29 cellular contexts compared by ENCODE assay signal in the genomic region with DNA sequence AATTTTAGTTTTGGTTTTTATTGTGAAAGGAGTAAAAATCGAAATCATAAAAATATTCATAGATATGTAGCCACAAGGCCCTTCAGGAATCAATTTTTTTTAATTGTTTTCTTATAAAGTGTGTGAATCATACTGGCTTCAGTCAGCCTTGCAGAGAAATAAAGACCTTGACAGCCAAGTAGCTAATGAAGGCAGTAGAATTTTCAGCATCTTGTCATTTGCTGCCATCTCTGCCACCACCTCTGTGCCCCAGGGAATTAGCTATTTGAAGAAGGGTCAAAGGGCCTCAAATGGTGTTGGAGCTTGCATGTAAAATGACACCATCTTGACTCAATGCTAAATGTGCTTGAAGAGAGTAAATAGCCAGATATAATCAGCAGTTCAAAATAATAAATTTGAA.
"Had no signal": no experiment of that assay in that cellular context is flagged by ENCODE, and none has a peak within 500 bp of the region (broad histone marks: within the 10 kb centered on the region; RNA-seq: fewer than 3 reads in every experiment).

No MANE protein-coding gene starts in this region.

- H3K4me3 ChIP-seq: adrenal gland, body of pancreas, left lung, lower lobe of right lung, pancreas, prostate gland, sigmoid colon had no signal

- ATAC-seq: body of pancreas; left lung; lower lobe of right lung; natural killer cell; pancreas; stimulated activated effector memory CD8-positive, alpha-beta T cell treated with anti-CD3 and anti-CD28 coated beads, Interleukin-12 subunit alpha, Interleukin-12 subunit beta, amount 100 ng/mL, for 72 hours; stimulated activated naive CD8-positive, alpha-beta T cell treated with anti-CD3 and anti-CD28 coated beads, Interleukin-15, amount 100 ng/mL, for 72 hours had no signal

- DNase-seq: activated CD4-positive, alpha-beta T cell treated with anti-CD3 and anti-CD28 coated beads for 4 hours; activated CD4-positive, alpha-beta T cell treated with anti-CD3 and anti-CD28 coated beads, Interleukin-2, amount 50 U/mL, for 48 hours; activated CD4-positive, CD25-positive, alpha-beta regulatory T cell; activated CD8-positive, alpha-beta memory T cell treated with anti-CD3 and anti-CD28 coated beads for 24 hours; activated effector memory CD4-positive, alpha-beta T cell treated with anti-CD3 and anti-CD28 coated beads, Interleukin-2, amount 50 U/mL, for 16 hours; activated naive CD4-positive, alpha-beta T cell treated with anti-CD3 and anti-CD28 coated beads for 36 hours; activated naive CD8-positive, alpha-beta T cell treated with anti-CD3 and anti-CD28 coated beads for 36 hours; adrenal gland; aorta; body of pancreas; dermis blood vessel endothelial cell; effector CD8-positive, alpha-beta T cell; left lung; lower lobe of right lung; mesenchymal stem cell; natural killer cell; pancreas; sigmoid colon; small intestine; stimulated activated CD4-positive, alpha-beta T cell treated with anti-CD3 and anti-CD28 coated beads, Interleukin-4, amount 100 ng/mL, for 24 hours; stimulated activated naive CD8-positive, alpha-beta T cell treated with anti-CD3 and anti-CD28 coated beads, Interleukin-15, amount 100 ng/mL, for 72 hours; substantia nigra had no signal

- H3K36me3 Mint-ChIP-seq: activated naive CD8-positive, alpha-beta T cell treated with anti-CD3 and anti-CD28 coated beads for 36 hours; natural killer cell; stimulated activated effector memory CD8-positive, alpha-beta T cell treated with anti-CD3 and anti-CD28 coated beads, Interleukin-12 subunit alpha, Interleukin-12 subunit beta, amount 100 ng/mL, for 72 hours; type B pancreatic cell had no signal

- H3K4me3 Mint-ChIP-seq: activated naive CD4-positive, alpha-beta T cell treated with anti-CD3 and anti-CD28 coated beads for 36 hours; activated naive CD8-positive, alpha-beta T cell treated with anti-CD3 and anti-CD28 coated beads for 36 hours; activated T-helper 1 cell treated with anti-CD3 and anti-CD28 coated beads, Interleukin-12 subunit alpha, Interleukin-12 subunit beta, Interleukin-2, Interleukin-4 antibody, amounts not matched to agents 30 ng/mL and 10 ng/mL and 1 ng/mL, durations not matched to agents 14 hours and 24 hours and 36 hours; natural killer cell; stimulated activated effector memory CD8-positive, alpha-beta T cell treated with anti-CD3 and anti-CD28 coated beads, Interleukin-12 subunit alpha, Interleukin-12 subunit beta, amount 100 ng/mL, for 72 hours; stimulated activated naive CD8-positive, alpha-beta T cell treated with anti-CD3 and anti-CD28 coated beads, Interleukin-15, amount 100 ng/mL, for 72 hours; T-helper 2 cell treated with Interferon-gamma antibody and Interleukin-4, amounts not matched to agents 5 μg/mL and 100 μg/mL, for 36 hours; type B pancreatic cell had no signal

- H3K27me3 ChIP-seq: adrenal gland, body of pancreas, left lung, neutrophil, pancreas, sigmoid colon had no signal

- H3K9me3 Mint-ChIP-seq: activated T-helper 1 cell treated with anti-CD3 and anti-CD28 coated beads, Interleukin-12 subunit alpha, Interleukin-12 subunit beta, Interleukin-2, Interleukin-4 antibody, amounts not matched to agents 30 ng/mL and 10 ng/mL and 1 ng/mL, durations not matched to agents 14 hours and 24 hours and 36 hours had no signal

- H3K36me3 ChIP-seq: adrenal gland, left lung, lower lobe of right lung, neutrophil, pancreas, prostate gland, sigmoid colon had no signal

- H3K27me3 Mint-ChIP-seq: activated naive CD8-positive, alpha-beta T cell treated with anti-CD3 and anti-CD28 coated beads for 36 hours; stimulated activated naive CD8-positive, alpha-beta T cell treated with anti-CD3 and anti-CD28 coated beads, Interleukin-15, amount 100 ng/mL, for 72 hours; type B pancreatic cell had no signal

- H3K4me1 Mint-ChIP-seq: activated naive CD8-positive, alpha-beta T cell treated with anti-CD3 and anti-CD28 coated beads for 36 hours; natural killer cell; stimulated activated effector memory CD8-positive, alpha-beta T cell treated with anti-CD3 and anti-CD28 coated beads, Interleukin-12 subunit alpha, Interleukin-12 subunit beta, amount 100 ng/mL, for 72 hours; stimulated activated naive CD8-positive, alpha-beta T cell treated with anti-CD3 and anti-CD28 coated beads, Interleukin-15, amount 100 ng/mL, for 72 hours had no signal

- H3K9me3 ChIP-seq: adrenal gland, body of pancreas, lower lobe of right lung, neutrophil, pancreas, prostate gland had no signal

- H3K27ac Mint-ChIP-seq: activated naive CD4-positive, alpha-beta T cell treated with anti-CD3 and anti-CD28 coated beads for 36 hours; activated naive CD8-positive, alpha-beta T cell treated with anti-CD3 and anti-CD28 coated beads for 36 hours; natural killer cell; stimulated activated effector memory CD8-positive, alpha-beta T cell treated with anti-CD3 and anti-CD28 coated beads, Interleukin-12 subunit alpha, Interleukin-12 subunit beta, amount 100 ng/mL, for 72 hours; stimulated activated naive CD8-positive, alpha-beta T cell treated with anti-CD3 and anti-CD28 coated beads, Interleukin-15, amount 100 ng/mL, for 72 hours; T-helper 2 cell treated with Interferon-gamma antibody and Interleukin-4, amounts not matched to agents 5 μg/mL and 100 μg/mL, for 36 hours; type B pancreatic cell had no signal

- FAIRE-seq: islet of Langerhans, pancreas, small intestine had no signal

- H3K27ac ChIP-seq: adrenal gland, body of pancreas, left lung, lower lobe of right lung, neutrophil, pancreas, prostate gland, sigmoid colon had no signal
